15 cellular contexts compared by ENCODE assay signal in the genomic region with DNA sequence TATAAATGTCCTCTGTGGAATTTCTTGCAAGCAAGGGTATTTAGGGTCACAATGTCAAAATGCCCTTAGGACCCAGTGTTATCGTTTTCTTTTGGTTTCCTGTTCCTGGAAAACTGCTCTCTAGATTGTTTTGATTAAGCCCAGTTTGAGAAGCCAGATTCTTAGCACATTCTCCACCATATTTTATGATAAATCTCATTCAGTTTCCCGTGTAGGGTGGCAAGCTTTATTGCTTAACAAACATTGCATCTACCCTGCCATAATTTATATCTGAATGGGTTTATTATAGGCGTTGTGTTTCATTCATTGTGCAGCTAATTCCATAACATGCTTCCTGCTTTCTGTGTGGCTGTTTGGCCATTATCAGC.
"Had no signal": no experiment of that assay in that cellular context is flagged by ENCODE, and none has a peak within 500 bp of the region (broad histone marks: within the 10 kb centered on the region; RNA-seq: fewer than 3 reads in every experiment).

No MANE protein-coding gene starts in this region.

- H3K27ac Mint-ChIP-seq: activated naive CD4-positive, alpha-beta T cell treated with anti-CD3 and anti-CD28 coated beads for 36 hours; activated naive CD8-positive, alpha-beta T cell treated with anti-CD3 and anti-CD28 coated beads, Interleukin-2, amount 50 U/mL, for 24 hours; activated T-helper 17 cell treated with anti-CD3 and anti-CD28 coated beads, Interleukin-2, amount 50 U/mL, for 72 hours had no signal

- H3K9me3 Mint-ChIP-seq: activated naive CD4-positive, alpha-beta T cell treated with anti-CD3 and anti-CD28 coated beads for 36 hours; activated naive CD8-positive, alpha-beta T cell treated with anti-CD3 and anti-CD28 coated beads, Interleukin-2, amount 50 U/mL, for 24 hours; activated T-helper 17 cell treated with anti-CD3 and anti-CD28 coated beads, Interleukin-2, amount 50 U/mL, for 72 hours had no signal

- H3K4me3 ChIP-seq: psoas muscle, right lobe of liver, stomach, testis, upper lobe of right lung had no signal

- H3K9me3 ChIP-seq: psoas muscle, right lobe of liver, stomach, testis, upper lobe of right lung had no signal

- H3K4me3 Mint-ChIP-seq: activated naive CD4-positive, alpha-beta T cell treated with anti-CD3 and anti-CD28 coated beads for 36 hours; activated naive CD8-positive, alpha-beta T cell treated with anti-CD3 and anti-CD28 coated beads, Interleukin-2, amount 50 U/mL, for 24 hours; activated T-helper 17 cell treated with anti-CD3 and anti-CD28 coated beads, Interleukin-2, amount 50 U/mL, for 72 hours had no signal

- DNase-seq: activated CD4-positive, alpha-beta T cell treated with anti-CD3 and anti-CD28 coated beads, Interleukin-2, amount 50 U/mL, for 1 hour; activated naive CD4-positive, alpha-beta T cell treated with anti-CD3 and anti-CD28 coated beads for 36 hours; activated naive CD8-positive, alpha-beta T cell treated with anti-CD3 and anti-CD28 coated beads, Interleukin-2, amount 50 U/mL, for 24 hours; activated T-cell treated with anti-CD3 and anti-CD28 coated beads for 4 hours; aorta; islet precursor cell; mesendoderm; psoas muscle; right lobe of liver; stimulated activated CD4-positive, alpha-beta T cell treated with anti-CD3 and anti-CD28 coated beads, Interleukin-12 subunit alpha, Interleukin-12 subunit beta, amount 100 ng/mL, for 4 hours; stimulated activated CD4-positive, alpha-beta T cell treated with anti-CD3 and anti-CD28 coated beads, Interleukin-2, amount 100 ng/mL, for 24 hours; stomach; testis; upper lobe of right lung had no signal

- H3K36me3 ChIP-seq: right lobe of liver, stomach, upper lobe of right lung had no signal

- H3K4me1 Mint-ChIP-seq: activated naive CD8-positive, alpha-beta T cell treated with anti-CD3 and anti-CD28 coated beads, Interleukin-2, amount 50 U/mL, for 24 hours; activated T-helper 17 cell treated with anti-CD3 and anti-CD28 coated beads, Interleukin-2, amount 50 U/mL, for 72 hours had no signal

- H3K27me3 ChIP-seq: right lobe of liver, stomach, testis, upper lobe of right lung had no signal

- H3K4me1 ChIP-seq: psoas muscle, right lobe of liver, upper lobe of right lung had no signal

- H3K27me3 Mint-ChIP-seq: activated naive CD8-positive, alpha-beta T cell treated with anti-CD3 and anti-CD28 coated beads, Interleukin-2, amount 50 U/mL, for 24 hours had no signal

- ATAC-seq: activated naive CD8-positive, alpha-beta T cell treated with anti-CD3 and anti-CD28 coated beads, Interleukin-2, amount 50 U/mL, for 24 hours; activated T-helper 17 cell treated with anti-CD3 and anti-CD28 coated beads, Interleukin-2, amount 50 U/mL, for 72 hours; psoas muscle; upper lobe of right lung had no signal
